1 cellular context compared by ENCODE assay signal in genomic region chr14:23638414-23639047, GRCh38.
TF ChIP-seq lines count a peak whose summit lies in the region.

No MANE protein-coding gene starts in this region.

TF ChIP-seq in HepG2, 621 proteins besides CTCF, POLR2A, EP300 and RAD21 (continued from another document and continues in another):
- TF ChIP-seq POLR2G (IDR thresholded peaks at IDR 0.05; ENCODE audit: low read depth, low read length) (peak; percentile 65), IKZF4 (CRISPR knock-in tag; IDR thresholded peaks at IDR 0.05; ENCODE audit: borderline replicate concordance, low read depth, not compliant biosample characterization) (no peak), SNAPC4 (CRISPR knock-in tag; IDR thresholded peaks at IDR 0.05) (no peak), ZNF747 (CRISPR knock-in tag; IDR thresholded peaks at IDR 0.05; ENCODE audit: borderline replicate concordance) (peak; percentile 19; the same call in 1 of the 2 replicates), ZEB1 (IDR thresholded peaks at IDR 0.05; ENCODE audit: insufficient replicate concordance, low read depth) (no peak), POGK (CRISPR knock-in tag; conservative IDR thresholded peaks at IDR 0.05) (peak; percentile 17), SOX13 (IDR thresholded peaks at IDR 0.05) (peak; percentile 48), SOX13 (CRISPR knock-in tag; conservative IDR thresholded peaks at IDR 0.05 in 1 of 2, IDR thresholded peaks at IDR 0.05 in 1 of 2) (0 out of 4 replicates have a peak, but pooled peaks of 1 of the 2 experiments have one; percentile 96), GPN1 (CRISPR knock-in tag; IDR thresholded peaks at IDR 0.05; ENCODE audit: borderline replicate concordance) (no peak), STAT5B (CRISPR knock-in tag; IDR thresholded peaks at IDR 0.05) (peak; percentile 76; the same call in 1 of the 2 replicates), ZNF644 (CRISPR knock-in tag; IDR thresholded peaks at IDR 0.05; ENCODE audit: low read depth) (no peak), ZFP36 (IDR thresholded peaks at IDR 0.05; ENCODE audit: borderline replicate concordance, low read depth, low read length, partially characterized antibody) (no peak), RBM22 (optimal IDR thresholded peaks at IDR 0.05; ENCODE audit: low read length) (peak; percentile 99), ZBTB49 (CRISPR knock-in tag; IDR thresholded peaks at IDR 0.05; ENCODE audit: borderline replicate concordance) (peak; percentile 63; the same call in 1 of the 2 replicates), PAF1 (CRISPR knock-in tag; IDR thresholded peaks at IDR 0.05) (peak; percentile 76), ZNF138 (CRISPR knock-in tag; IDR thresholded peaks at IDR 0.05; ENCODE audit: low read depth) (no peak; the same call in 1 of the 2 replicates), XBP1 (CRISPR knock-in tag; IDR thresholded peaks at IDR 0.05) (no peak), NCOA1 (CRISPR knock-in tag; IDR thresholded peaks at IDR 0.05) (no peak), SP5 (CRISPR knock-in tag; IDR thresholded peaks at IDR 0.05; ENCODE audit: borderline replicate concordance, low read depth) (no peak; the same call in 1 of the 2 replicates), GTF3A (CRISPR knock-in tag; conservative IDR thresholded peaks at IDR 0.05) (no peak), ZMYM3 (CRISPR knock-in tag; IDR thresholded peaks at IDR 0.05) (no peak), MYNN (CRISPR knock-in tag; IDR thresholded peaks at IDR 0.05; ENCODE audit: low read depth) (no peak), STAG1 (CRISPR knock-in tag; IDR thresholded peaks at IDR 0.05) (no peak), MTA3 (CRISPR knock-in tag; IDR thresholded peaks at IDR 0.05) (0 out of 2 replicates have a peak, but pooled peaks have one; percentile 39), ZC3H4 (CRISPR knock-in tag; IDR thresholded peaks at IDR 0.05; ENCODE audit: borderline replicate concordance) (peak; percentile 100), ZNF282 (IDR thresholded peaks at IDR 0.05; ENCODE audit: partially characterized antibody) (no peak), ZBTB34 (CRISPR knock-in tag; IDR thresholded peaks at IDR 0.05) (0 out of 2 replicates have a peak, but pooled peaks have one; percentile 15), THAP7 (CRISPR knock-in tag; IDR thresholded peaks at IDR 0.05) (0 out of 2 replicates have a peak, but pooled peaks have one; percentile 15), SP2 (CRISPR knock-in tag; IDR thresholded peaks at IDR 0.05) (no peak), ZNF646 (CRISPR knock-in tag; IDR thresholded peaks at IDR 0.05) (no peak)
- TF ChIP-seq, protein P1, sequence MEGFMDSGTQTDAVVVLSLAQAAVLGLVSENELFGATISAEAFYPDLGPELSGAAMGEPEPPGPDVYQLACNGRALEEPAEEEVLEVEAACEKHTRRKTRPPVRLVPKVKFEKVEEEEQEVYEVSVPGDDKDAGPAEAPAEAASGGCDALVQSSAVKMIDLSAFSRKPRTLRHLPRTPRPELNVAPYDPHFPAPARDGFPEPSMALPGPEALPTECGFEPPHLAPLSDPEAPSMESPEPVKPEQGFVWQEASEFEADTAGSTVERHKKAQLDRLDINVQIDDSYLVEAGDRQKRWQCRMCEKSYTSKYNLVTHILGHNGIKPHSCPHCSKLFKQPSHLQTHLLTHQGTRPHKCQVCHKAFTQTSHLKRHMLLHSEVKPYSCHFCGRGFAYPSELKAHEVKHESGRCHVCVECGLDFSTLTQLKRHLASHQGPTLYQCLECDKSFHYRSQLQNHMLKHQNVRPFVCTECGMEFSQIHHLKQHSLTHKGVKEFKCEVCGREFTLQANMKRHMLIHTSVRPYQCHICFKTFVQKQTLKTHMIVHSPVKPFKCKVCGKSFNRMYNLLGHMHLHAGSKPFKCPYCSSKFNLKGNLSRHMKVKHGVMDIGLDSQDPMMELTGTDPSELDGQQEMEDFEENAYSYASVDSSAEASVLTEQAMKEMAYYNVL (CRISPR knock-in tag; IDR thresholded peaks at IDR 0.05; ENCODE audit: borderline replicate concordance) = no peak
- TF ChIP-seq, protein P2, sequence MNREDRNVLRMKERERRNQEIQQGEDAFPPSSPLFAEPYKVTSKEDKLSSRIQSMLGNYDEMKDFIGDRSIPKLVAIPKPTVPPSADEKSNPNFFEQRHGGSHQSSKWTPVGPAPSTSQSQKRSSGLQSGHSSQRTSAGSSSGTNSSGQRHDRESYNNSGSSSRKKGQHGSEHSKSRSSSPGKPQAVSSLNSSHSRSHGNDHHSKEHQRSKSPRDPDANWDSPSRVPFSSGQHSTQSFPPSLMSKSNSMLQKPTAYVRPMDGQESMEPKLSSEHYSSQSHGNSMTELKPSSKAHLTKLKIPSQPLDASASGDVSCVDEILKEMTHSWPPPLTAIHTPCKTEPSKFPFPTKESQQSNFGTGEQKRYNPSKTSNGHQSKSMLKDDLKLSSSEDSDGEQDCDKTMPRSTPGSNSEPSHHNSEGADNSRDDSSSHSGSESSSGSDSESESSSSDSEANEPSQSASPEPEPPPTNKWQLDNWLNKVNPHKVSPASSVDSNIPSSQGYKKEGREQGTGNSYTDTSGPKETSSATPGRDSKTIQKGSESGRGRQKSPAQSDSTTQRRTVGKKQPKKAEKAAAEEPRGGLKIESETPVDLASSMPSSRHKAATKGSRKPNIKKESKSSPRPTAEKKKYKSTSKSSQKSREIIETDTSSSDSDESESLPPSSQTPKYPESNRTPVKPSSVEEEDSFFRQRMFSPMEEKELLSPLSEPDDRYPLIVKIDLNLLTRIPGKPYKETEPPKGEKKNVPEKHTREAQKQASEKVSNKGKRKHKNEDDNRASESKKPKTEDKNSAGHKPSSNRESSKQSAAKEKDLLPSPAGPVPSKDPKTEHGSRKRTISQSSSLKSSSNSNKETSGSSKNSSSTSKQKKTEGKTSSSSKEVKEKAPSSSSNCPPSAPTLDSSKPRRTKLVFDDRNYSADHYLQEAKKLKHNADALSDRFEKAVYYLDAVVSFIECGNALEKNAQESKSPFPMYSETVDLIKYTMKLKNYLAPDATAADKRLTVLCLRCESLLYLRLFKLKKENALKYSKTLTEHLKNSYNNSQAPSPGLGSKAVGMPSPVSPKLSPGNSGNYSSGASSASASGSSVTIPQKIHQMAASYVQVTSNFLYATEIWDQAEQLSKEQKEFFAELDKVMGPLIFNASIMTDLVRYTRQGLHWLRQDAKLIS (CRISPR knock-in tag; IDR thresholded peaks at IDR 0.05) = peak; percentile 88
